ENCODE assay signal across 8 cellular contexts in the genomic region with DNA sequence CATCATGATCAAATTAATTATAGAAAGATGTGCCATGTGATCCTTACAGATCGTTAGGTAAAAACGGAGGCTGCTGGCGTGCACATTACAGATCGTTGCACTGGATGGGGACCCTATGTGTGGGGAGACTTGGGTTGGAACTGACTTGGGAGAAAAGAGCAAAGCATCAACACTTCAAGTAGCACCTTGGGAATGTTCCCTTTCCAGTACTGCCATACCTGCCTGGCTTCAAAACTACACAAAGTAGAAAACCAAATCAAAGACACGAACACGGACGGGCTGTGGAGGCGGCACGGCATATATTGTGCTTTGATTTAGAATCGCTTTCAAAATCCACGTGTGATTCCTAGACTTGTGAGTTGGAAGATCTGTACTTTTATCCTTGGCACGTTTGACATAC. TPM values are rescaled to one million over a fixed set of nuclear protein-coding genes. Genes with fewer than 3 reads are reported as not detected.
DNase-seq lines count a peak whose midpoint lies in the region; ATAC-seq and TF ChIP-seq lines count a peak whose summit lies in the region.

No MANE protein-coding gene starts in this region.

- H3K27me3 Mint-ChIP-seq in memory B cell = no peaks in the 10 kb centered on the region

- H3K4me3 ChIP-seq in heart left ventricle (peak overlapping the region in 11 of 12 donors; percentile 38 to 94 (median 71)), astrocyte of the cerebellum (ENCODE audit: low read depth, low read length) (peak overlapping the region; percentile 56)

- no peaks in the 10 kb centered on the region for H3K9me3 ChIP-seq in heart left ventricle

- no peak for TF ChIP-seq POLR2A in heart left ventricle (IDR thresholded peaks at IDR 0.05)

- H3K4me1 Mint-ChIP-seq in memory B cell = peaks cover 24% of the 10 kb centered on the region

- peaks cover 0 to 28% (median 9%) of the 10 kb centered on the region in 12 donors for H3K4me1 ChIP-seq in heart left ventricle

- H3K36me3 ChIP-seq in heart left ventricle = peaks cover 0 to 16% (median 0%) of the 10 kb centered on the region in 9 donors

- peaks cover 10% of the 10 kb centered on the region for H3K36me3 Mint-ChIP-seq in memory B cell

- no peaks in the 10 kb centered on the region for H3K9me3 Mint-ChIP-seq in memory B cell

- no peaks in the 10 kb centered on the region for H3K27me3 ChIP-seq in heart left ventricle

- in situ Hi-C loops in astrocyte of the cerebellum (cut with HindIII; ENCODE audit: low sequenced_read_pairs) = no loop called here

- TF ChIP-seq CTCF in heart left ventricle (IDR thresholded peaks at IDR 0.05) = no peak
- TF ChIP-seq CTCF in astrocyte of the cerebellum (IDR thresholded peaks at IDR 0.05; ENCODE audit: low read depth, low read length, missing control alignments) = no peak

- ATAC-seq in heart left ventricle (no peak), left ventricle myocardium superior (no peak), memory B cell (ENCODE audit: low read depth) (no peak), HG02588 (IDR thresholded peaks at IDR 0.05; ENCODE audit: unreplicated experiment) (no peak), HG03025 (IDR thresholded peaks at IDR 0.05; ENCODE audit: low FRiP score, unreplicated experiment) (no peak), GM18511 (IDR thresholded peaks at IDR 0.05; ENCODE audit: unreplicated experiment) (no peak)

- H3K27ac ChIP-seq in heart left ventricle = peak overlapping the region in 10 of 12 donors; percentile 80 to 94 (median 87)

- H3K27ac Mint-ChIP-seq in memory B cell = peak overlapping the region; percentile 93

- H3K4me3 Mint-ChIP-seq in memory B cell = peak overlapping the region; percentile 81

- 4 to 53% (median 22%) methylated on average over 12 of the region's 12 CpGs for WGBS in heart left ventricle, 4 donors

- DNase-seq in heart left ventricle = no peak
- no peak for DNase-seq in left ventricle myocardium superior
- no peak for DNase-seq in astrocyte of the cerebellum (ENCODE audit: low read depth)
- DNase-seq in memory B cell (ENCODE audit: low spot score in 2 of 2) = no peak
- DNase-seq in stimulated activated CD4-positive, alpha-beta T cell treated with anti-CD3 and anti-CD28 coated beads, Interleukin-12 subunit alpha, Interleukin-12 subunit beta, amount 100 ng/mL, for 4 hours = no peak

- intact Hi-C loops in heart left ventricle (cut with DNase I) (no loop called here), left ventricle myocardium superior (cut with micrococcal nuclease) (no loop called here)

RNA-seq across cellular contexts. Expression of gene CMC4, which starts 0.9 kb away (rescaled TPM):
- total RNA-seq in heart left ventricle = 10 to 100 TPM; 14.4 to 74.3 (median 21.0) TPM
- 10 to 100 TPM; 26.1 to 53.0 TPM for polyA plus RNA-seq in heart left ventricle
- total RNA-seq in left ventricle myocardium superior = 28.8 TPM

RNA-seq across cellular contexts. Expression of gene MTCP1, which starts 0.9 kb away (rescaled TPM):
- total RNA-seq in heart left ventricle (10 to 100 TPM in 7 of 9 donors, under 1 TPM in 2; 0.24 to 60.0 (median 44.8) TPM), left ventricle myocardium superior (51.6 TPM)
- 100 to 1,000 TPM in 1 of 2 donors, 10 to 100 TPM in 1; 13.8 to 185 TPM for polyA plus RNA-seq in heart left ventricle

RNA-seq across cellular contexts. Expression of gene BRCC3, which starts 1.3 kb away (rescaled TPM):
- total RNA-seq in heart left ventricle (10 to 100 TPM in 8 of 9 donors, 1 to 10 TPM in 1; 7.9 to 18.7 (median 16.6) TPM), left ventricle myocardium superior (13.9 TPM)
- polyA plus RNA-seq in heart left ventricle = 10 to 100 TPM in 1 of 2 donors, 1 to 10 TPM in 1; 3.6 to 15.0 TPM

RNA-seq across cellular contexts. Expression of gene FUNDC2, which starts 43.4 kb away (rescaled TPM):
- 100 to 1,000 TPM; 147 to 390 (median 259) TPM for total RNA-seq in heart left ventricle
- polyA plus RNA-seq in heart left ventricle = 100 to 1,000 TPM; 445 TPM
- 389 TPM for total RNA-seq in left ventricle myocardium superior

RNA-seq across cellular contexts. Expression of gene F8, which starts 47.5 kb away (rescaled TPM):
- total RNA-seq in heart left ventricle (10 to 100 TPM; 26.9 to 75.1 (median 44.3) TPM), left ventricle myocardium superior (49.4 TPM)
- polyA plus RNA-seq in heart left ventricle = 10 to 100 TPM; 32.6 to 60.2 TPM
